20 cellular contexts compared by ENCODE assay signal in the genomic region with DNA sequence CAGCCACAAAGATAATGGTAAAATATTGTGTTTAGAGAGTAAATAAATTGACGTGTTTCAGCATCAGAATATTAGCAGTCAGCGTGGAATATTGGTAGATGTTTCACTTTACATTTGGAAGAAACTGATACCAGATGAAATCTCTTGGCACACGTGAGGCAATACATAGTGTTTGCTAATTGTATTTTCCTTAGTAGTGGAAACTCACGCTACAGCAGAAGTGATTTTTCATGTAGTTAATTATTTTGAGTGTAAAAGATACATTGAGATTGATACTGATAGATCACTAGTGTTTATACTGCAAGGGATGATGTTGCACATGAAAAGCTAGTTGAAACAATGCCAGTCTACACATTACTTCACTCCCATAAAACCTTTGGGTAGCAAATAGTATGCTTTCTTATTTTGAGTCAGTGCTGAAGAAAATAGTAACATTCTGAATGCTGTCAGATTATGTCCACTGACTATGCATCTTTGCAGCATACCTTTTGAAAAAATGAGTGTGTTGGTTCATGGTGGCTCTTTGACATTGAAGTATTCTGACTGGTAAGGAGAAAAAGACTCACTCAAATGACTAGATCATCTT. TPM values are rescaled to one million over a fixed set of nuclear protein-coding genes. Genes with fewer than 3 reads are reported as not detected.
DNase-seq lines count a peak whose midpoint lies in the region; ATAC-seq and TF ChIP-seq lines count a peak whose summit lies in the region.
"Had no signal": no experiment of that assay in that cellular context is flagged by ENCODE, and none has a peak within 500 bp of the region (broad histone marks: within the 10 kb centered on the region; RNA-seq: fewer than 3 reads in every experiment).

No MANE protein-coding gene starts in this region.

- TF ChIP-seq CTCF in Panc1 (IDR thresholded peaks at IDR 0.05), result no peak

- no peak overlapping the region for H3K27ac ChIP-seq in Panc1 (ENCODE audit: low read length)
- H3K27ac ChIP-seq: SK-N-MC had no signal

- H3K27ac Mint-ChIP-seq in stimulated activated effector memory CD8-positive, alpha-beta T cell treated with anti-CD3 and anti-CD28 coated beads, Interleukin-12 subunit alpha, Interleukin-12 subunit beta, amount 100 ng/mL, for 72 hours, result no peak overlapping the region
- H3K27ac Mint-ChIP-seq: CD8-positive, alpha-beta T cell; HFFc6 had no signal

- H3K27me3 ChIP-seq in Panc1 (ENCODE audit: control insufficient read depth, insufficient read depth, low read length), result no peaks in the 10 kb centered on the region

- BruUV-seq in Panc1 (replicated peaks; lab: Mats Ljungman, UMichigan), result TSS peak; percentile 16

- peaks cover 38% of the 10 kb centered on the region for H3K36me3 Mint-ChIP-seq in stimulated activated effector memory CD8-positive, alpha-beta T cell treated with anti-CD3 and anti-CD28 coated beads, Interleukin-12 subunit alpha, Interleukin-12 subunit beta, amount 100 ng/mL, for 72 hours

- H3K4me3 Mint-ChIP-seq in stimulated activated effector memory CD8-positive, alpha-beta T cell treated with anti-CD3 and anti-CD28 coated beads, Interleukin-12 subunit alpha, Interleukin-12 subunit beta, amount 100 ng/mL, for 72 hours, result no peak overlapping the region
- H3K4me3 Mint-ChIP-seq: CD8-positive, alpha-beta T cell; HFFc6 had no signal

- intact Hi-C loops in Panc1 (cut with micrococcal nuclease; ENCODE audit: unreplicated experiment), result no loop called here

- no peaks in the 10 kb centered on the region for H3K9me3 Mint-ChIP-seq in stimulated activated effector memory CD8-positive, alpha-beta T cell treated with anti-CD3 and anti-CD28 coated beads, Interleukin-12 subunit alpha, Interleukin-12 subunit beta, amount 100 ng/mL, for 72 hours
- H3K9me3 Mint-ChIP-seq: CD8-positive, alpha-beta T cell; HFFc6 had no signal

- no peak overlapping the region for H3K4me3 ChIP-seq in Panc1 (ENCODE audit: low read depth in 2 of 2, low read length in 2 of 2)
- H3K4me3 ChIP-seq: SK-N-MC had no signal

- H3K4me1 Mint-ChIP-seq in stimulated activated effector memory CD8-positive, alpha-beta T cell treated with anti-CD3 and anti-CD28 coated beads, Interleukin-12 subunit alpha, Interleukin-12 subunit beta, amount 100 ng/mL, for 72 hours, result peaks cover 7% of the 10 kb centered on the region

- H3K36me3 ChIP-seq in Panc1 (ENCODE audit: control insufficient read depth, insufficient read depth, low read length), result peaks cover 7% of the 10 kb centered on the region; the same call in 1 of the 2 replicates

- no peaks in the 10 kb centered on the region for H3K9me3 ChIP-seq in Panc1 (ENCODE audit: control insufficient read depth, insufficient read depth, low read depth, low read length)

- ATAC-seq in GM18868 (IDR thresholded peaks at IDR 0.05; ENCODE audit: unreplicated experiment), result peak; percentile 71
- ATAC-seq in HG02610 (IDR thresholded peaks at IDR 0.05; ENCODE audit: unreplicated experiment), result peak; percentile 57
- no peak for ATAC-seq in Panc1
- ATAC-seq in stimulated activated effector memory CD8-positive, alpha-beta T cell treated with anti-CD3 and anti-CD28 coated beads, Interleukin-12 subunit alpha, Interleukin-12 subunit beta, amount 100 ng/mL, for 72 hours, result peak; percentile 78
- ATAC-seq: CD8-positive, alpha-beta T cell had no signal

- in situ Hi-C loops in Panc1 (cut with HindIII; ENCODE audit: low pct_unique_long_range_greater_than_20kb, low sequenced_read_pairs), result no loop called here

- no peaks in the 10 kb centered on the region; the same call in 1 of the 2 replicates for H3K4me1 ChIP-seq in Panc1 (ENCODE audit: control insufficient read depth, insufficient read depth, low read length)

- CTCF ChIA-PET in Panc1 (lab: Charles Lee), result no interaction called here

- POLR2A ChIA-PET in Panc1 (lab: Charles Lee), result no interaction called here

- no peak for DNase-seq in Panc1 (ENCODE audit: low read depth, low spot score)
- DNase-seq in stimulated activated effector memory CD8-positive, alpha-beta T cell treated with anti-CD3 and anti-CD28 coated beads, Interleukin-12 subunit alpha, Interleukin-12 subunit beta, amount 100 ng/mL, for 72 hours (ENCODE audit: low spot score in 2 of 2), result no peak
- no peak for DNase-seq in HUDEP-2 (lab: John Stamatoyannopoulos, UW; ENCODE audit: unreplicated experiment in 76 of 76)
- no peak for DNase-seq in SK-N-DZ (ENCODE audit: low spot score)
- DNase-seq in activated CD4-positive, CD25-positive, alpha-beta regulatory T cell treated with anti-CD3 and anti-CD28 coated beads, Interleukin-2, amount 50 U/mL, for 72 hours, result no peak
- DNase-seq: AML-193; C1 segment of cervical spinal cord; CD8-positive, alpha-beta T cell; DMS153; HFFc6; Karpas-422; NCI-H1694; NCI-H2081; NCI-H446; NCI-H526; RPMI8226; SHP77 had no signal

RNA-seq across cellular contexts. Expression of a gene that starts 59.3 kb away (rescaled TPM):
- total RNA-seq in Panc1 (2021; ENCODE audit: unreplicated experiment), result 41.8 TPM
- 12.0 TPM for polyA plus RNA-seq in Panc1 (2012; ENCODE audit: insufficient read length)
- polyA plus RNA-seq in SK-N-DZ (2014; cell fraction: cytosol; rRNA removed), result 4.1 and 5.1 TPM in 2 replicates
- 5.9 and 7.3 TPM in 2 replicates for polyA plus RNA-seq in SK-N-DZ (2014; cell fraction: nucleus; rRNA removed)
